1 cellular context compared by ENCODE assay signal in genomic region chr2:7724336-7724735, GRCh38.
TF ChIP-seq lines count a peak whose summit lies in the region.

No MANE protein-coding gene starts in this region.

TF ChIP-seq in GM23338, 12 proteins besides CTCF, POLR2A, EP300 and RAD21 (continued from another document):
- TF ChIP-seq REST (IDR thresholded peaks at IDR 0.05; ENCODE audit: unreplicated experiment), result no peak
- TF ChIP-seq EZH2phosphoT487 (IDR thresholded peaks at IDR 0.05; ENCODE audit: unreplicated experiment), result no peak
- no peak for TF ChIP-seq ZNF114 (CRISPR knock-in tag; IDR thresholded peaks at IDR 0.05)
- TF ChIP-seq NANOG (IDR thresholded peaks at IDR 0.05; ENCODE audit: borderline replicate concordance), result no peak
- TF ChIP-seq ETS1 (IDR thresholded peaks at IDR 0.05), result no peak
- no peak for TF ChIP-seq POLR2AphosphoS5 (IDR thresholded peaks at IDR 0.05; ENCODE audit: low read depth)
- no peak for TF ChIP-seq ZNF462 (CRISPR knock-in tag; IDR thresholded peaks at IDR 0.05)
- no peak for TF ChIP-seq STAT1 (IDR thresholded peaks at IDR 0.05; ENCODE audit: unreplicated experiment)
- no peak for TF ChIP-seq JUNB (IDR thresholded peaks at IDR 0.05; ENCODE audit: unreplicated experiment)
